Comparison of ENCODE assay signal across 34 cellular contexts in genomic region chr9:123832176-123832575, GRCh38.
"Had no signal": no experiment of that assay in that cellular context is flagged by ENCODE, and none has a peak within 500 bp of the region (broad histone marks: within the 10 kb centered on the region; RNA-seq: fewer than 3 reads in every experiment).

No MANE protein-coding gene starts in this region.

- DNase-seq: Karpas-422, Kasumi-1, MG63, MM.1S, NCI-H1048, NCI-H1092, NCI-H1092 treated with DMSO at 0.1 percent for 48 hours, NCI-H1105, NCI-H1105 treated with DMSO at 0.1 percent for 48 hours, NCI-H1417, NCI-H1417 treated with DMSO at 0.1 percent for 48 hours, NCI-H1436, NCI-H1436 treated with DMSO at 0.1 percent for 48 hours, NCI-H146, NCI-H1694, NCI-H1694 treated with DMSO at 0.1 percent for 48 hours, NCI-H187, NCI-H187 treated with DMSO at 0.1 percent for 48 hours, NCI-H1930, NCI-H2029, NCI-H2029 treated with DMSO at 0.1 percent for 48 hours, NCI-H2081, NCI-H2081 treated with DMSO at 0.1 percent for 48 hours, NCI-H2107, NCI-H2171, NCI-H2171 treated with DMSO at 0.1 percent for 48 hours, NCI-H2227 treated with DMSO at 0.1 percent for 48 hours, NCI-H226, NCI-H345, NCI-H446, NCI-H446 treated with DMSO at 0.1 percent for 48 hours, NCI-H510A, NCI-H510A treated with DMSO at 0.1 percent for 48 hours, NCI-H524 had no signal

- H3K4me3 ChIP-seq: MG63 had no signal

- H3K27me3 ChIP-seq: MG63 had no signal
